In genomic region chr18:48278081-48278480, GRCh38 we compare ENCODE assay signal across 37 cellular contexts.
"Had no signal": no experiment of that assay in that cellular context is flagged by ENCODE, and none has a peak within 500 bp of the region (broad histone marks: within the 10 kb centered on the region; RNA-seq: fewer than 3 reads in every experiment).

No MANE protein-coding gene starts in this region.

- H3K4me3 ChIP-seq: ascending aorta, cardiac muscle cell had no signal

- H3K36me3 ChIP-seq: ascending aorta, cardiac muscle cell had no signal

- H3K4me1 ChIP-seq: ascending aorta had no signal

- H3K27me3 Mint-ChIP-seq: central memory CD8-positive, alpha-beta T cell had no signal

- H3K9me3 Mint-ChIP-seq: activated B cell treated with CpG ODN at 0.5 μM for 24 hours; activated CD4-positive, alpha-beta memory T cell treated with anti-CD3 and anti-CD28 coated beads for 36 hours; activated CD4-positive, alpha-beta T cell treated with anti-CD3 and anti-CD28 coated beads, Interleukin-2, amount 10 ng/mL, durations not matched to agents 24 days and 14 days; activated CD8-positive, alpha-beta T cell treated with anti-CD3 and anti-CD28 coated beads for 36 hours; activated naive CD4-positive, alpha-beta T cell treated with anti-CD3 and anti-CD28 coated beads, Interleukin-2, amount 10 ng/mL, durations not matched to agents 7 days and 5 days; activated naive CD4-positive, alpha-beta T cell treated with anti-CD3 and anti-CD28 coated beads, Interleukin-2, amount 50 U/mL, for 24 hours; activated naive CD8-positive, alpha-beta T cell treated with anti-CD3 and anti-CD28 coated beads, Interleukin-2, amount 50 U/mL, for 24 hours; activated T-cell treated with anti-CD3 and anti-CD28 coated beads, Interleukin-2, amount 50 U/mL, for 4 hours; activated T-cell treated with anti-CD3 and anti-CD28 coated beads, Interleukin-2, amount 50 U/mL, for 72 hours; activated T-helper 1 cell treated with anti-CD3 and anti-CD28 coated beads, Interleukin-12 subunit alpha, Interleukin-12 subunit beta, Interleukin-2, Interleukin-4 antibody, amounts not matched to agents 30 ng/mL and 10 ng/mL and 1 ng/mL, durations not matched to agents 14 hours and 24 hours and 36 hours; activated T-helper 2 cell treated with anti-CD3 and anti-CD28 coated beads, Interferon-gamma antibody, Interleukin-2, Interleukin-4, amounts not matched to agents 10 μg/mL and 5 μg/mL and 100 μg/mL, durations not matched to agents 14 hours and 24 hours and 36 hours; central memory CD8-positive, alpha-beta T cell; T-helper 1 cell treated with Interleukin-12 subunit alpha and Interleukin-12 subunit beta and Interleukin-4 antibody, amounts not matched to agents 30 μg/mL and 1 μg/mL, for 36 hours; T-helper 2 cell treated with Interferon-gamma antibody and Interleukin-4, amounts not matched to agents 5 μg/mL and 100 μg/mL, for 36 hours had no signal

- H3K4me3 Mint-ChIP-seq: activated B cell treated with CpG ODN at 0.5 μM for 24 hours; activated CD4-positive, alpha-beta memory T cell treated with anti-CD3 and anti-CD28 coated beads for 36 hours; activated CD4-positive, alpha-beta T cell treated with anti-CD3 and anti-CD28 coated beads, Interleukin-2, amount 10 ng/mL, durations not matched to agents 24 days and 14 days; activated CD8-positive, alpha-beta T cell treated with anti-CD3 and anti-CD28 coated beads for 36 hours; activated naive CD4-positive, alpha-beta T cell treated with anti-CD3 and anti-CD28 coated beads, Interleukin-2, amount 10 ng/mL, durations not matched to agents 7 days and 5 days; activated naive CD4-positive, alpha-beta T cell treated with anti-CD3 and anti-CD28 coated beads, Interleukin-2, amount 50 U/mL, for 24 hours; activated naive CD8-positive, alpha-beta T cell; activated naive CD8-positive, alpha-beta T cell treated with anti-CD3 and anti-CD28 coated beads, Interleukin-2, amount 10 ng/mL, durations not matched to agents 7 days and 5 days; activated naive CD8-positive, alpha-beta T cell treated with anti-CD3 and anti-CD28 coated beads, Interleukin-2, amount 50 U/mL, for 24 hours; activated T-cell treated with anti-CD3 and anti-CD28 coated beads, Interleukin-2, amount 50 U/mL, for 4 hours; activated T-cell treated with anti-CD3 and anti-CD28 coated beads, Interleukin-2, amount 50 U/mL, for 72 hours; activated T-helper 1 cell treated with anti-CD3 and anti-CD28 coated beads, Interleukin-12 subunit alpha, Interleukin-12 subunit beta, Interleukin-2, Interleukin-4 antibody, amounts not matched to agents 30 ng/mL and 10 ng/mL and 1 ng/mL, durations not matched to agents 14 hours and 24 hours and 36 hours; brain; central memory CD8-positive, alpha-beta T cell; T-helper 1 cell treated with Interleukin-12 subunit alpha and Interleukin-12 subunit beta and Interleukin-4 antibody, amounts not matched to agents 30 μg/mL and 1 μg/mL, for 36 hours; T-helper 2 cell treated with Interferon-gamma antibody and Interleukin-4, amounts not matched to agents 5 μg/mL and 100 μg/mL, for 36 hours had no signal

- H3K27ac Mint-ChIP-seq: activated B cell treated with CpG ODN at 0.5 μM for 24 hours; activated CD4-positive, alpha-beta memory T cell treated with anti-CD3 and anti-CD28 coated beads for 36 hours; activated CD4-positive, alpha-beta T cell treated with anti-CD3 and anti-CD28 coated beads, Interleukin-2, amount 10 ng/mL, durations not matched to agents 24 days and 14 days; activated CD8-positive, alpha-beta T cell treated with anti-CD3 and anti-CD28 coated beads for 36 hours; activated naive CD4-positive, alpha-beta T cell treated with anti-CD3 and anti-CD28 coated beads, Interleukin-2, amount 10 ng/mL, durations not matched to agents 7 days and 5 days; activated naive CD4-positive, alpha-beta T cell treated with anti-CD3 and anti-CD28 coated beads, Interleukin-2, amount 50 U/mL, for 24 hours; activated naive CD8-positive, alpha-beta T cell; activated naive CD8-positive, alpha-beta T cell treated with anti-CD3 and anti-CD28 coated beads, Interleukin-2, amount 10 ng/mL, durations not matched to agents 7 days and 5 days; activated naive CD8-positive, alpha-beta T cell treated with anti-CD3 and anti-CD28 coated beads, Interleukin-2, amount 50 U/mL, for 24 hours; activated T-cell treated with anti-CD3 and anti-CD28 coated beads, Interleukin-2, amount 50 U/mL, for 72 hours; activated T-helper 1 cell treated with anti-CD3 and anti-CD28 coated beads, Interleukin-12 subunit alpha, Interleukin-12 subunit beta, Interleukin-2, Interleukin-4 antibody, amounts not matched to agents 30 ng/mL and 10 ng/mL and 1 ng/mL, durations not matched to agents 14 hours and 24 hours and 36 hours; activated T-helper 2 cell treated with anti-CD3 and anti-CD28 coated beads, Interferon-gamma antibody, Interleukin-2, Interleukin-4, amounts not matched to agents 10 μg/mL and 5 μg/mL and 100 μg/mL, durations not matched to agents 14 hours and 24 hours and 36 hours; T-helper 1 cell treated with Interleukin-12 subunit alpha and Interleukin-12 subunit beta and Interleukin-4 antibody, amounts not matched to agents 30 μg/mL and 1 μg/mL, for 36 hours; T-helper 2 cell treated with Interferon-gamma antibody and Interleukin-4, amounts not matched to agents 5 μg/mL and 100 μg/mL, for 36 hours had no signal

- H3K4me1 Mint-ChIP-seq: activated B cell treated with CpG ODN at 0.5 μM for 24 hours; activated CD4-positive, alpha-beta T cell treated with anti-CD3 and anti-CD28 coated beads, Interleukin-2, amount 10 ng/mL, durations not matched to agents 24 days and 14 days; activated naive CD4-positive, alpha-beta T cell treated with anti-CD3 and anti-CD28 coated beads, Interleukin-2, amount 10 ng/mL, durations not matched to agents 7 days and 5 days; activated naive CD4-positive, alpha-beta T cell treated with anti-CD3 and anti-CD28 coated beads, Interleukin-2, amount 50 U/mL, for 24 hours; activated naive CD8-positive, alpha-beta T cell treated with anti-CD3 and anti-CD28 coated beads, Interleukin-2, amount 10 ng/mL, durations not matched to agents 7 days and 5 days; activated naive CD8-positive, alpha-beta T cell treated with anti-CD3 and anti-CD28 coated beads, Interleukin-2, amount 50 U/mL, for 24 hours; central memory CD8-positive, alpha-beta T cell had no signal

- H3K9me3 ChIP-seq: ascending aorta had no signal

- H3K27ac ChIP-seq: ascending aorta, cardiac muscle cell, VCaP had no signal

- H3K36me3 Mint-ChIP-seq: activated CD4-positive, alpha-beta memory T cell treated with anti-CD3 and anti-CD28 coated beads for 36 hours; activated naive CD4-positive, alpha-beta T cell treated with anti-CD3 and anti-CD28 coated beads, Interleukin-2, amount 10 ng/mL, durations not matched to agents 7 days and 5 days; activated naive CD8-positive, alpha-beta T cell; activated naive CD8-positive, alpha-beta T cell treated with anti-CD3 and anti-CD28 coated beads, Interleukin-2, amount 10 ng/mL, durations not matched to agents 7 days and 5 days had no signal

- DNase-seq: activated B cell treated with CpG ODN at 0.5 μM for 24 hours; activated CD4-positive, alpha-beta memory T cell treated with anti-CD3 and anti-CD28 coated beads for 36 hours; activated CD4-positive, alpha-beta T cell treated with anti-CD3 and anti-CD28 coated beads for 4 hours; activated CD4-positive, alpha-beta T cell treated with anti-CD3 and anti-CD28 coated beads, Interleukin-2, amount 50 U/mL, for 1 hour; activated CD4-positive, alpha-beta T cell treated with anti-CD3 and anti-CD28 coated beads, Interleukin-2, amount 50 U/mL, for 4 hours; activated CD4-positive, CD25-positive, alpha-beta regulatory T cell treated with anti-CD3 and anti-CD28 coated beads, Interleukin-2, amount 50 U/mL, for 72 hours; activated CD8-positive, alpha-beta memory T cell treated with anti-CD3 and anti-CD28 coated beads, Interleukin-2, amount 50 U/mL, for 4 hours; activated CD8-positive, alpha-beta T cell treated with anti-CD3 and anti-CD28 coated beads for 36 hours; activated effector memory CD4-positive, alpha-beta T cell treated with Interleukin-2 at 50 U/mL for 16 hours; activated gamma-delta T cell; activated naive CD4-positive, alpha-beta T cell treated with anti-CD3 and anti-CD28 coated beads, Interleukin-2, amount 10 ng/mL, durations not matched to agents 7 days and 5 days; activated naive CD4-positive, alpha-beta T cell treated with Interleukin-2 at 50 U/mL for 16 hours; activated naive CD8-positive, alpha-beta T cell treated with anti-CD3 and anti-CD28 coated beads, Interleukin-2, amount 10 ng/mL, durations not matched to agents 7 days and 5 days; activated naive CD8-positive, alpha-beta T cell treated with anti-CD3 and anti-CD28 coated beads, Interleukin-2, amount 50 U/mL, for 24 hours; activated T-cell treated with anti-CD3 and anti-CD28 coated beads for 4 hours; activated T-cell treated with anti-CD3 and anti-CD28 coated beads, Interleukin-2, amount 50 U/mL, for 1 hour; activated T-cell treated with anti-CD3 and anti-CD28 coated beads, Interleukin-2, amount 50 U/mL, for 4 hours; activated T-cell treated with anti-CD3 and anti-CD28 coated beads, Interleukin-2, amount 50 U/mL, for 72 hours; amygdala; anterior cingulate cortex; caudate nucleus; SW 1271; T-helper 1 cell; T-helper 2 cell; T-helper 9 cell had no signal

- H3K27me3 ChIP-seq: ascending aorta, cardiac muscle cell had no signal
